ENCODE assay signal across 1 cellular context in the genomic region with DNA sequence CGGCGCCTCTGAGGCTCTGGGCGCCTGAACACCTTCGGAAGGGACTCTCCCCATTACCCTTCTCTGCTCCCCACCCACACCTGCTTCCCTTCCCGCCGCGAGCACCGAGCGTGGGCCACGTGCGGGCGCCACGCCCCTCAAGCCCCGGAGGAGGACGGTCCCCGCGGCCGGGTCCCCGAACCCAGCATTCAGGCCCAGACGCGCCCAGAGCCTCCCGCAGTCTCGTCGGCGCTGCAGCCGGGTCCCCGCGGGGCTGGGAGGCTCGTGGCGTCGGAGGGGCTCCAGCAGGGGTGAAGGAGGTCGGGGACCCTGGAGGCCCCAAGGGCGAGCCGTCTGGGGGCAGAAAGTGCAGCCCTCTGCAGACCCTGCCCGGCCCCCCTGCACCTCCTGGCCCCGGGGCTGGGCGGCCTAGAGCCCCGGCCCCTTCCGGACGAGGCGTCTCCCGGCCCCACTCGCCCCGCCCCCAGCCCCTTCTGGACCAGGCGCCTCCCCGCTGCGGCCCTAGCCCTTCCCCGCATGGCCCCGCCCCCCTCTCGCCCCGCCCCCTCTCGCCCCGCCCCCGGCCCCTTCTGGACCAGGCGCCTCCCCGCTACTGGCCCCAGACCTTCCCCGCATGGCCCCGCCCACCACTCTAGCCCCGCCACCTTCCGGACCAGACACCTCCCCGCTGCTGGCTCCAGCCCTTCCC.
TF ChIP-seq lines count a peak whose summit lies in the region.

No MANE protein-coding gene starts in this region.

TF ChIP-seq in HepG2, 621 proteins besides CTCF, POLR2A, EP300 and RAD21 (continued from another document):
- TF ChIP-seq, protein P1, sequence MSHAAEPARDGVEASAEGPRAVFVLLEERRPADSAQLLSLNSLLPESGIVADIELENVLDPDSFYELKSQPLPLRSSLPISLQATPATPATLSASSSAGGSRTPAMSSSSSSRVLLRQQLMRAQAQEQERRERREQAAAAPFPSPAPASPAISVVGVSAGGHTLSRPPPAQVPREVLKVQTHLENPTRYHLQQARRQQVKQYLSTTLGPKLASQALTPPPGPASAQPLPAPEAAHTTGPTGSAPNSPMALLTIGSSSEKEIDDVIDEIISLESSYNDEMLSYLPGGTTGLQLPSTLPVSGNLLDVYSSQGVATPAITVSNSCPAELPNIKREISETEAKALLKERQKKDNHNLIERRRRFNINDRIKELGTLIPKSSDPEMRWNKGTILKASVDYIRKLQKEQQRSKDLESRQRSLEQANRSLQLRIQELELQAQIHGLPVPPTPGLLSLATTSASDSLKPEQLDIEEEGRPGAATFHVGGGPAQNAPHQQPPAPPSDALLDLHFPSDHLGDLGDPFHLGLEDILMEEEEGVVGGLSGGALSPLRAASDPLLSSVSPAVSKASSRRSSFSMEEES (CRISPR knock-in tag; IDR thresholded peaks at IDR 0.05): no peak
- TF ChIP-seq KLF9 (CRISPR knock-in tag; IDR thresholded peaks at IDR 0.05; ENCODE audit: low read depth) (peak; percentile 94), SALL2 (CRISPR knock-in tag; IDR thresholded peaks at IDR 0.05) (0 out of 2 replicates have a peak, but pooled peaks have one; percentile 15), ARHGAP35 (CRISPR knock-in tag; IDR thresholded peaks at IDR 0.05; ENCODE audit: borderline replicate concordance) (peak; percentile 38; the same call in 1 of the 2 replicates), ZNF552 (CRISPR knock-in tag; IDR thresholded peaks at IDR 0.05; ENCODE audit: borderline replicate concordance) (0 out of 2 replicates have a peak, but pooled peaks have one; percentile 63), ZNF7 (CRISPR knock-in tag; IDR thresholded peaks at IDR 0.05) (no peak), SIN3A (IDR thresholded peaks at IDR 0.05; ENCODE audit: borderline replicate concordance, low read depth, low read length) (peak; percentile 65; the same call in 1 of the 2 replicates), ZNF446 (CRISPR knock-in tag; IDR thresholded peaks at IDR 0.05) (0 out of 2 replicates have a peak, but pooled peaks have one; percentile 54), ELF1 (CRISPR knock-in tag; IDR thresholded peaks at IDR 0.05) (no peak), ZMAT3 (CRISPR knock-in tag; conservative IDR thresholded peaks at IDR 0.05) (peak; percentile 80), KLF11 (CRISPR knock-in tag; IDR thresholded peaks at IDR 0.05) (no peak), ZBTB25 (CRISPR knock-in tag; IDR thresholded peaks at IDR 0.05) (0 out of 2 replicates have a peak, but pooled peaks have one; percentile 6), ZBTB7A (CRISPR knock-in tag; IDR thresholded peaks at IDR 0.05) (no peak), ZNF576 (CRISPR knock-in tag; IDR thresholded peaks at IDR 0.05) (no peak), BORCS8-MEF2B (CRISPR knock-in tag; IDR thresholded peaks at IDR 0.05) (peak; percentile 18; the same call in 1 of the 2 replicates), THRA (CRISPR knock-in tag; IDR thresholded peaks at IDR 0.05; ENCODE audit: borderline replicate concordance) (0 out of 2 replicates have a peak, but pooled peaks have one; percentile 15), ESRRA (CRISPR knock-in tag; IDR thresholded peaks at IDR 0.05; ENCODE audit: low read depth) (no peak), ZBTB3 (CRISPR knock-in tag; IDR thresholded peaks at IDR 0.05; ENCODE audit: borderline replicate concordance, low read depth) (peak; percentile 56; the same call in 1 of the 2 replicates), ARNTL (CRISPR knock-in tag; IDR thresholded peaks at IDR 0.05) (peak; percentile 54), ZMYM2 (CRISPR knock-in tag; IDR thresholded peaks at IDR 0.05) (no peak), FOXP1 (IDR thresholded peaks at IDR 0.05) (no peak), FOXP1 (CRISPR knock-in tag; IDR thresholded peaks at IDR 0.05) (no peak), ZNF17 (CRISPR knock-in tag; IDR thresholded peaks at IDR 0.05) (no peak), NR2F2 (IDR thresholded peaks at IDR 0.05; ENCODE audit: borderline replicate concordance, low read depth) (no peak), ZNF597 (CRISPR knock-in tag; IDR thresholded peaks at IDR 0.05) (no peak)
- TF ChIP-seq, protein P2, sequence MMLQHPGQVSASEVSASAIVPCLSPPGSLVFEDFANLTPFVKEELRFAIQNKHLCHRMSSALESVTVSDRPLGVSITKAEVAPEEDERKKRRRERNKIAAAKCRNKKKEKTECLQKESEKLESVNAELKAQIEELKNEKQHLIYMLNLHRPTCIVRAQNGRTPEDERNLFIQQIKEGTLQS (CRISPR knock-in tag; IDR thresholded peaks at IDR 0.05): 0 out of 2 replicates have a peak, but pooled peaks have one; percentile 12
- TF ChIP-seq, protein P3, sequence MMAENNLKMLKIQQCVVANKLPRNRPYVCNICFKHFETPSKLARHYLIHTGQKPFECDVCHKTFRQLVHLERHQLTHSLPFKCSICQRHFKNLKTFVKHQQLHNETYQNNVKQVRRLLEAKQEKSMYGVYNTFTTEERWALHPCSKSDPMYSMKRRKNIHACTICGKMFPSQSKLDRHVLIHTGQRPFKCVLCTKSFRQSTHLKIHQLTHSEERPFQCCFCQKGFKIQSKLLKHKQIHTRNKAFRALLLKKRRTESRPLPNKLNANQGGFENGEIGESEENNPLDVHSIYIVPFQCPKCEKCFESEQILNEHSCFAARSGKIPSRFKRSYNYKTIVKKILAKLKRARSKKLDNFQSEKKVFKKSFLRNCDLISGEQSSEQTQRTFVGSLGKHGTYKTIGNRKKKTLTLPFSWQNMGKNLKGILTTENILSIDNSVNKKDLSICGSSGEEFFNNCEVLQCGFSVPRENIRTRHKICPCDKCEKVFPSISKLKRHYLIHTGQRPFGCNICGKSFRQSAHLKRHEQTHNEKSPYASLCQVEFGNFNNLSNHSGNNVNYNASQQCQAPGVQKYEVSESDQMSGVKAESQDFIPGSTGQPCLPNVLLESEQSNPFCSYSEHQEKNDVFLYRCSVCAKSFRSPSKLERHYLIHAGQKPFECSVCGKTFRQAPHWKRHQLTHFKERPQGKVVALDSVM (CRISPR knock-in tag; IDR thresholded peaks at IDR 0.05): no peak
- TF ChIP-seq, protein P4, sequence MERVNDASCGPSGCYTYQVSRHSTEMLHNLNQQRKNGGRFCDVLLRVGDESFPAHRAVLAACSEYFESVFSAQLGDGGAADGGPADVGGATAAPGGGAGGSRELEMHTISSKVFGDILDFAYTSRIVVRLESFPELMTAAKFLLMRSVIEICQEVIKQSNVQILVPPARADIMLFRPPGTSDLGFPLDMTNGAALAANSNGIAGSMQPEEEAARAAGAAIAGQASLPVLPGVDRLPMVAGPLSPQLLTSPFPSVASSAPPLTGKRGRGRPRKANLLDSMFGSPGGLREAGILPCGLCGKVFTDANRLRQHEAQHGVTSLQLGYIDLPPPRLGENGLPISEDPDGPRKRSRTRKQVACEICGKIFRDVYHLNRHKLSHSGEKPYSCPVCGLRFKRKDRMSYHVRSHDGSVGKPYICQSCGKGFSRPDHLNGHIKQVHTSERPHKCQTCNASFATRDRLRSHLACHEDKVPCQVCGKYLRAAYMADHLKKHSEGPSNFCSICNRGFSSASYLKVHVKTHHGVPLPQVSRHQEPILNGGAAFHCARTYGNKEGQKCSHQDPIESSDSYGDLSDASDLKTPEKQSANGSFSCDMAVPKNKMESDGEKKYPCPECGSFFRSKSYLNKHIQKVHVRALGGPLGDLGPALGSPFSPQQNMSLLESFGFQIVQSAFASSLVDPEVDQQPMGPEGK (CRISPR knock-in tag; IDR thresholded peaks at IDR 0.05): peak; percentile 68; the same call in 1 of the 2 replicates
- TF ChIP-seq, protein P5, sequence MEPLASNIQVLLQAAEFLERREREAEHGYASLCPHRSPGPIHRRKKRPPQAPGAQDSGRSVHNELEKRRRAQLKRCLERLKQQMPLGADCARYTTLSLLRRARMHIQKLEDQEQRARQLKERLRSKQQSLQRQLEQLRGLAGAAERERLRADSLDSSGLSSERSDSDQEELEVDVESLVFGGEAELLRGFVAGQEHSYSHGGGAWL (CRISPR knock-in tag; IDR thresholded peaks at IDR 0.05): peak; percentile 89
TF ChIP-seq in HepG2: peak in this region for 112.
